1 cellular context compared by ENCODE assay signal in genomic region chr2:109510136-109511028, GRCh38.
TF ChIP-seq lines count a peak whose summit lies in the region.

No MANE protein-coding gene starts in this region.

TF ChIP-seq in HepG2, 621 proteins besides CTCF, POLR2A, EP300 and RAD21 (continued from another document):
- TF ChIP-seq, protein P1, sequence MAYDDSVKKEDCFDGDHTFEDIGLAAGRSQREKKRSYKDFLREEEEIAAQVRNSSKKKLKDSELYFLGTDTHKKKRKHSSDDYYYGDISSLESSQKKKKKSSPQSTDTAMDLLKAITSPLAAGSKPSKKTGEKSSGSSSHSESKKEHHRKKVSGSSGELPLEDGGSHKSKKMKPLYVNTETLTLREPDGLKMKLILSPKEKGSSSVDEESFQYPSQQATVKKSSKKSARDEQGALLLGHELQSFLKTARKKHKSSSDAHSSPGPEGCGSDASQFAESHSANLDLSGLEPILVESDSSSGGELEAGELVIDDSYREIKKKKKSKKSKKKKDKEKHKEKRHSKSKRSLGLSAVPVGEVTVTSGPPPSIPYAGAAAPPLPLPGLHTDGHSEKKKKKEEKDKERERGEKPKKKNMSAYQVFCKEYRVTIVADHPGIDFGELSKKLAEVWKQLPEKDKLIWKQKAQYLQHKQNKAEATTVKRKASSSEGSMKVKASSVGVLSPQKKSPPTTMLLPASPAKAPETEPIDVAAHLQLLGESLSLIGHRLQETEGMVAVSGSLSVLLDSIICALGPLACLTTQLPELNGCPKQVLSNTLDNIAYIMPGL (CRISPR knock-in tag; IDR thresholded peaks at IDR 0.05; ENCODE audit: borderline replicate concordance in 1 of 2, low read depth in 1 of 2): 0 out of 4 replicates have a peak, but pooled peaks of 1 of the 2 experiments have one; percentile 11
- TF ChIP-seq ZBTB38 (CRISPR knock-in tag; IDR thresholded peaks at IDR 0.05) (0 out of 2 replicates have a peak, but pooled peaks have one; percentile 28), PPARG (CRISPR knock-in tag; conservative IDR thresholded peaks at IDR 0.05) (0 out of 2 replicates have a peak, but pooled peaks have one; percentile 31), KDM2A (CRISPR knock-in tag; IDR thresholded peaks at IDR 0.05; ENCODE audit: borderline replicate concordance, low read depth) (peak; percentile 54; the same call in 1 of the 2 replicates), ZNF605 (CRISPR knock-in tag; IDR thresholded peaks at IDR 0.05) (peak; percentile 36; the same call in 1 of the 2 replicates), NFKB2 (CRISPR knock-in tag; IDR thresholded peaks at IDR 0.05; ENCODE audit: borderline replicate concordance) (0 out of 2 replicates have a peak, but pooled peaks have one; percentile 46), ELF3 (CRISPR knock-in tag; IDR thresholded peaks at IDR 0.05) (peak; percentile 27; the same call in 1 of the 2 replicates), IKZF5 (CRISPR knock-in tag; IDR thresholded peaks at IDR 0.05) (peak; percentile 43; the same call in 1 of the 2 replicates), ZNF430 (CRISPR knock-in tag; IDR thresholded peaks at IDR 0.05) (peak; percentile 26; the same call in 1 of the 2 replicates), STAG1 (CRISPR knock-in tag; IDR thresholded peaks at IDR 0.05) (peak; percentile 93), THRA (CRISPR knock-in tag; IDR thresholded peaks at IDR 0.05; ENCODE audit: borderline replicate concordance) (0 out of 2 replicates have a peak, but pooled peaks have one; percentile 16), ZNF768 (CRISPR knock-in tag; IDR thresholded peaks at IDR 0.05) (0 out of 2 replicates have a peak, but pooled peaks have one; percentile 32), ZNF672 (CRISPR knock-in tag; IDR thresholded peaks at IDR 0.05) (no peak), SPEN (CRISPR knock-in tag; IDR thresholded peaks at IDR 0.05; ENCODE audit: low read depth) (0 out of 2 replicates have a peak, but pooled peaks have one; percentile 36), FOXK1 (CRISPR knock-in tag; IDR thresholded peaks at IDR 0.05; ENCODE audit: borderline replicate concordance, low read depth) (no peak), XRCC5 (optimal IDR thresholded peaks at IDR 0.05; ENCODE audit: low read length) (peak; percentile 93), MAFG (CRISPR knock-in tag; IDR thresholded peaks at IDR 0.05) (no peak), ZNF619 (CRISPR knock-in tag; IDR thresholded peaks at IDR 0.05) (no peak)
- TF ChIP-seq, protein P2, sequence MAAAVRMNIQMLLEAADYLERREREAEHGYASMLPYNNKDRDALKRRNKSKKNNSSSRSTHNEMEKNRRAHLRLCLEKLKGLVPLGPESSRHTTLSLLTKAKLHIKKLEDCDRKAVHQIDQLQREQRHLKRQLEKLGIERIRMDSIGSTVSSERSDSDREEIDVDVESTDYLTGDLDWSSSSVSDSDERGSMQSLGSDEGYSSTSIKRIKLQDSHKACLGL (CRISPR knock-in tag; IDR thresholded peaks at IDR 0.05): no peak
- TF ChIP-seq, protein P3, sequence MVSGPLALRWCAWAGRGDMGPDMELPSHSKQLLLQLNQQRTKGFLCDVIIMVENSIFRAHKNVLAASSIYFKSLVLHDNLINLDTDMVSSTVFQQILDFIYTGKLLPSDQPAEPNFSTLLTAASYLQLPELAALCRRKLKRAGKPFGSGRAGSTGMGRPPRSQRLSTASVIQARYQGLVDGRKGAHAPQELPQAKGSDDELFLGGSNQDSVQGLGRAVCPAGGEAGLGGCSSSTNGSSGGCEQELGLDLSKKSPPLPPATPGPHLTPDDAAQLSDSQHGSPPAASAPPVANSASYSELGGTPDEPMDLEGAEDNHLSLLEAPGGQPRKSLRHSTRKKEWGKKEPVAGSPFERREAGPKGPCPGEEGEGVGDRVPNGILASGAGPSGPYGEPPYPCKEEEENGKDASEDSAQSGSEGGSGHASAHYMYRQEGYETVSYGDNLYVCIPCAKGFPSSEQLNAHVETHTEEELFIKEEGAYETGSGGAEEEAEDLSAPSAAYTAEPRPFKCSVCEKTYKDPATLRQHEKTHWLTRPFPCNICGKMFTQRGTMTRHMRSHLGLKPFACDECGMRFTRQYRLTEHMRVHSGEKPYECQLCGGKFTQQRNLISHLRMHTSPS (CRISPR knock-in tag; IDR thresholded peaks at IDR 0.05; ENCODE audit: low read depth): peak; percentile 82
- TF ChIP-seq, protein P4, sequence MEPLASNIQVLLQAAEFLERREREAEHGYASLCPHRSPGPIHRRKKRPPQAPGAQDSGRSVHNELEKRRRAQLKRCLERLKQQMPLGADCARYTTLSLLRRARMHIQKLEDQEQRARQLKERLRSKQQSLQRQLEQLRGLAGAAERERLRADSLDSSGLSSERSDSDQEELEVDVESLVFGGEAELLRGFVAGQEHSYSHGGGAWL (CRISPR knock-in tag; IDR thresholded peaks at IDR 0.05): peak; percentile 64; the same call in 1 of the 2 replicates
- TF ChIP-seq, protein P5, sequence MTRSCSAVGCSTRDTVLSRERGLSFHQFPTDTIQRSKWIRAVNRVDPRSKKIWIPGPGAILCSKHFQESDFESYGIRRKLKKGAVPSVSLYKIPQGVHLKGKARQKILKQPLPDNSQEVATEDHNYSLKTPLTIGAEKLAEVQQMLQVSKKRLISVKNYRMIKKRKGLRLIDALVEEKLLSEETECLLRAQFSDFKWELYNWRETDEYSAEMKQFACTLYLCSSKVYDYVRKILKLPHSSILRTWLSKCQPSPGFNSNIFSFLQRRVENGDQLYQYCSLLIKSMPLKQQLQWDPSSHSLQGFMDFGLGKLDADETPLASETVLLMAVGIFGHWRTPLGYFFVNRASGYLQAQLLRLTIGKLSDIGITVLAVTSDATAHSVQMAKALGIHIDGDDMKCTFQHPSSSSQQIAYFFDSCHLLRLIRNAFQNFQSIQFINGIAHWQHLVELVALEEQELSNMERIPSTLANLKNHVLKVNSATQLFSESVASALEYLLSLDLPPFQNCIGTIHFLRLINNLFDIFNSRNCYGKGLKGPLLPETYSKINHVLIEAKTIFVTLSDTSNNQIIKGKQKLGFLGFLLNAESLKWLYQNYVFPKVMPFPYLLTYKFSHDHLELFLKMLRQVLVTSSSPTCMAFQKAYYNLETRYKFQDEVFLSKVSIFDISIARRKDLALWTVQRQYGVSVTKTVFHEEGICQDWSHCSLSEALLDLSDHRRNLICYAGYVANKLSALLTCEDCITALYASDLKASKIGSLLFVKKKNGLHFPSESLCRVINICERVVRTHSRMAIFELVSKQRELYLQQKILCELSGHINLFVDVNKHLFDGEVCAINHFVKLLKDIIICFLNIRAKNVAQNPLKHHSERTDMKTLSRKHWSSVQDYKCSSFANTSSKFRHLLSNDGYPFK (CRISPR knock-in tag; IDR thresholded peaks at IDR 0.05; ENCODE audit: borderline replicate concordance): no peak; the same call in 1 of the 2 replicates
